Comparison of ENCODE assay signal across 1 cellular context in genomic region chr17:2044263-2044894, GRCh38.
TF ChIP-seq lines count a peak whose summit lies in the region.

No MANE protein-coding gene starts in this region.

TF ChIP-seq in A549, 52 proteins besides CTCF, POLR2A, EP300 and RAD21 (continued from another document):
- TF ChIP-seq SMC3 (IDR thresholded peaks at IDR 0.05): no peak
- TF ChIP-seq KDM5A (IDR thresholded peaks at IDR 0.05): no peak
